In genomic region chrX:107000013-107000515, GRCh38 we compare ENCODE assay signal across 8 cellular contexts. TPM values are rescaled to one million over a fixed set of nuclear protein-coding genes. Genes with fewer than 3 reads are reported as not detected.
DNase-seq lines count a peak whose midpoint lies in the region; ATAC-seq and TF ChIP-seq lines count a peak whose summit lies in the region.

Gene MORC4, minus strand, starts transcription at chrX:107000212. Its CDS starts 243 bp downstream, at chrX:106999969.

- no peaks in the 10 kb centered on the region for H3K36me3 ChIP-seq in lower lobe of right lung

- H3K4me3 ChIP-seq in lower lobe of right lung = peak within 1 kb of the TSS; percentile 64

- DNase-seq in NCI-H510A treated with DMSO at 0.1 percent for 48 hours (lab: John Stamatoyannopoulos, UW) (peak; percentile 80), lower lobe of right lung (peak; percentile 82)
- DNase-seq in activated CD8-positive, alpha-beta memory T cell treated with anti-CD3 and anti-CD28 coated beads for 24 hours = peak; percentile 82
- peak; percentile 27 for DNase-seq in effector CD8-positive, alpha-beta T cell (lab: John Stamatoyannopoulos, UW)
- peak; percentile 68 to 71 for DNase-seq in stimulated activated CD4-positive, alpha-beta T cell treated with anti-CD3 and anti-CD28 coated beads, Interleukin-4, amount 100 ng/mL, for 4 hours

- intact Hi-C loops in lower lobe of right lung (cut with DNase I) = no loop called here

- H3K27me3 ChIP-seq in lower lobe of right lung (ENCODE audit: low read depth) = no peaks in the 10 kb centered on the region

- TF ChIP-seq CTCF in 22Rv1 (IDR thresholded peaks at IDR 0.05) (no peak), lower lobe of right lung (IDR thresholded peaks at IDR 0.05) (no peak)

- no peaks in the 10 kb centered on the region for H3K9me3 ChIP-seq in lower lobe of right lung

- no peaks in the 10 kb centered on the region for H3K4me1 ChIP-seq in lower lobe of right lung

- H3K27ac ChIP-seq in 22Rv1 (peak within 1 kb of the TSS; percentile 73), lower lobe of right lung (peak within 1 kb of the TSS; percentile 49)

- ATAC-seq in GM18870 (IDR thresholded peaks at IDR 0.05; ENCODE audit: unreplicated experiment) (peak; percentile 50), HG03280 (IDR thresholded peaks at IDR 0.05; ENCODE audit: unreplicated experiment) (peak; percentile 80), lower lobe of right lung (peak; percentile 96 to 97)

RNA-seq across cellular contexts. Expression of gene MORC4, which starts in this region (rescaled TPM):
- total RNA-seq in lower lobe of right lung = 10.8 TPM

Comparison
In these comparisons a context has a peak if more than half of its experiments do, and no peak if none do; other contexts are left out.
1. Peak in every context shown above with its lines: DNase-seq, ATAC-seq, H3K4me3 ChIP-seq and H3K27ac ChIP-seq.
2. DNase-seq: peak in every context shown above with its lines; median percentile 82 in activated CD8-positive, alpha-beta memory T cell treated with anti-CD3 and anti-CD28 coated beads for 24 hours; 82 in lower lobe of right lung; 80 in NCI-H510A treated with DMSO at 0.1 percent for 48 hours; 70 in stimulated activated CD4-positive, alpha-beta T cell treated with anti-CD3 and anti-CD28 coated beads, Interleukin-4, amount 100 ng/mL, for 4 hours; 27 in effector CD8-positive, alpha-beta T cell.